Comparison of ENCODE assay signal across 35 cellular contexts in the genomic region with DNA sequence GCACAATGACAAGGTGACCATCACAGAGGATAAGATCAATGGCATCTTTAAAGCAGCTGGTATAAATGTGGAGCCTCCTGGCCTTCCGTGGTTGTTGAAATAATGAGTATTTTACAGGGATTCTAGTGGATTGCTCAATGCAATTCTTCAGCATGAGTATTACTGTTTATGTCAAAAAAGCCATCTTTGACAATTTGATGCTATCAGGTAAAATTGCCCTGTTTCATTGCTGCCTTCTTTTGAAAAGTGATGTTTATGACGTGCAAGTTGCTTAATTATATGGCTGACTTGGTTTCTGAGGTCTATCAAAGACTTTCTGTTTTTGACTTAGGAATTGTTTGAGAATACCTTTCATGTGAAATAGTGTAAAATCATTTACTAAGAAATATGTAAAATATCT.
"Had no signal": no experiment of that assay in that cellular context is flagged by ENCODE, and none has a peak within 500 bp of the region (broad histone marks: within the 10 kb centered on the region; RNA-seq: fewer than 3 reads in every experiment).

No MANE protein-coding gene starts in this region.

- H3K4me2 ChIP-seq: KMS-11 had no signal

- DNase-seq: Karpas-422, Kasumi-1, KG1, MG63, MM.1S, MV-4-11, NCI-H1048, NCI-H1092, NCI-H1092 treated with DMSO at 0.1 percent for 48 hours, NCI-H1105, NCI-H1105 treated with DMSO at 0.1 percent for 48 hours, NCI-H1417, NCI-H1417 treated with DMSO at 0.1 percent for 48 hours, NCI-H1436, NCI-H1436 treated with DMSO at 0.1 percent for 48 hours, NCI-H146, NCI-H1694, NCI-H1694 treated with DMSO at 0.1 percent for 48 hours, NCI-H187, NCI-H187 treated with DMSO at 0.1 percent for 48 hours, NCI-H1930, NCI-H2029, NCI-H2029 treated with DMSO at 0.1 percent for 48 hours, NCI-H2081, NCI-H2081 treated with DMSO at 0.1 percent for 48 hours, NCI-H2107, NCI-H2171, NCI-H2171 treated with DMSO at 0.1 percent for 48 hours, NCI-H2227 treated with DMSO at 0.1 percent for 48 hours, NCI-H226, NCI-H345, NCI-H446, NCI-H446 treated with DMSO at 0.1 percent for 48 hours, NCI-H510A had no signal

- H3K9me3 ChIP-seq: MG63 had no signal

- H3K9ac ChIP-seq: KMS-11 had no signal

- H3K27ac ChIP-seq: KMS-11 had no signal

- H3K36me3 ChIP-seq: MG63 had no signal

- H3K4me3 ChIP-seq: MG63 had no signal

- H3K27me3 ChIP-seq: MG63 had no signal
